ENCODE assay signal across 19 cellular contexts in genomic region chr11:10355257-10355661, GRCh38. TPM values are rescaled to one million over a fixed set of nuclear protein-coding genes. Genes with fewer than 3 reads are reported as not detected.
DNase-seq lines count a peak whose midpoint lies in the region; ATAC-seq and TF ChIP-seq lines count a peak whose summit lies in the region.
"Had no signal": no experiment of that assay in that cellular context is flagged by ENCODE, and none has a peak within 500 bp of the region (broad histone marks: within the 10 kb centered on the region; RNA-seq: fewer than 3 reads in every experiment).

No MANE protein-coding gene starts in this region.

- H3K4me3 ChIP-seq in BJ (ENCODE audit: low read depth, low read length) (no peak overlapping the region), osteoblast (ENCODE audit: insufficient read depth, low read length) (no peak overlapping the region), sigmoid colon (no peak overlapping the region)
- H3K4me3 ChIP-seq: adrenal gland, left lung had no signal

- no peak for TF ChIP-seq EP300 in sigmoid colon (IDR thresholded peaks at IDR 0.05)

- no peaks in the 10 kb centered on the region for H4K20me1 ChIP-seq in osteoblast (ENCODE audit: insufficient read depth, low read length)

- no peaks in the 10 kb centered on the region for H3K9me3 ChIP-seq in osteoblast (ENCODE audit: low read depth, low read length)
- H3K9me3 ChIP-seq in sigmoid colon: no peaks in the 10 kb centered on the region
- H3K9me3 ChIP-seq: adrenal gland, left lung had no signal

- peaks cover 19% of the 10 kb centered on the region for H3K4me1 ChIP-seq in osteoblast (ENCODE audit: insufficient read depth, low read length)
- H3K4me1 ChIP-seq in sigmoid colon: peaks cover 0 to 15% (median 1%) of the 10 kb centered on the region in 4 donors

- H3K27ac ChIP-seq in epithelial cell of prostate: peak overlapping the region; percentile 6
- H3K27ac ChIP-seq in osteoblast (ENCODE audit: low read depth, low read length): no peak overlapping the region
- peak overlapping the region in 1 of 4 donors; percentile 9 for H3K27ac ChIP-seq in sigmoid colon
- H3K27ac ChIP-seq: adrenal gland, left lung, VCaP had no signal

- 26 to 33% methylated on average over 2 of the region's 2 CpGs for WGBS in sigmoid colon, 2 donors

- ATAC-seq in HG02885 (IDR thresholded peaks at IDR 0.05; ENCODE audit: poor library complexity, unreplicated experiment): no peak
- ATAC-seq in GM19467 (IDR thresholded peaks at IDR 0.05; ENCODE audit: unreplicated experiment): no peak
- ATAC-seq: activated CD8-positive, alpha-beta T cell treated with anti-CD3 and anti-CD28 coated beads, Interleukin-2, amount 10 ng/mL, durations not matched to agents 7 days and 5 days; left lung; PC-3; stimulated activated naive CD8-positive, alpha-beta T cell treated with anti-CD3 and anti-CD28 coated beads, Interleukin-15, amount 100 ng/mL, for 72 hours had no signal

- H3K27me3 ChIP-seq in BJ (ENCODE audit: control insufficient read depth, insufficient read depth, low read length) (no peaks in the 10 kb centered on the region), osteoblast (ENCODE audit: insufficient read depth, low read length) (no peaks in the 10 kb centered on the region), sigmoid colon (no peaks in the 10 kb centered on the region)
- H3K27me3 ChIP-seq: adrenal gland, left lung had no signal

- no peak overlapping the region for H2AFZ ChIP-seq in osteoblast (ENCODE audit: low read length)

- no peak overlapping the region for H3K4me2 ChIP-seq in osteoblast (ENCODE audit: insufficient read depth, low read length)

- POLR2A ChIA-PET in BJ (lab: Charles Lee): interaction anchor here (1.0 kb wide), 1 partner anchor 12 kb away, joined by 5 read pairs; no protein-coding TSS in a partner anchor

- H3K79me2 ChIP-seq in osteoblast (ENCODE audit: insufficient read depth, low read length): no peaks in the 10 kb centered on the region

- no peaks in the 10 kb centered on the region for H3K36me3 ChIP-seq in BJ (ENCODE audit: control insufficient read depth, insufficient read depth, low read length)
- no peaks in the 10 kb centered on the region for H3K36me3 ChIP-seq in osteoblast (ENCODE audit: insufficient read depth, low read length)
- H3K36me3 ChIP-seq in sigmoid colon: no peaks in the 10 kb centered on the region
- H3K36me3 ChIP-seq: adrenal gland, left lung had no signal

- CTCF ChIA-PET in BJ (lab: Yijun Ruan, JAX): interaction anchor here (7.2 kb wide), 1 partner anchor 11 kb away, joined by 39 read pairs; no protein-coding TSS in a partner anchor

- DNase-seq in BJ (ENCODE audit: low read depth) (peak; percentile 86), LHCN-M2 (ENCODE audit: low read depth) (peak; percentile 58), epithelial cell of prostate (ENCODE audit: low read depth, low spot score) (no peak), left kidney (ENCODE audit: low read depth, low spot score) (peak; percentile 49), osteoblast (ENCODE audit: insufficient read length, low spot score, missing footprints) (no peak), sigmoid colon (no peak)
- DNase-seq: activated CD8-positive, alpha-beta T cell treated with anti-CD3 and anti-CD28 coated beads, Interleukin-2, amount 10 ng/mL, durations not matched to agents 7 days and 5 days; adrenal gland; AML-193; hippocampal formation; left lung; NCI-H187 treated with DMSO at 0.1 percent for 48 hours; NCI-H526; PC-3; stimulated activated naive CD8-positive, alpha-beta T cell treated with anti-CD3 and anti-CD28 coated beads, Interleukin-15, amount 100 ng/mL, for 72 hours; SW 1271 had no signal

- no peak for TF ChIP-seq POLR2A in sigmoid colon (IDR thresholded peaks at IDR 0.05)

- intact Hi-C loops in sigmoid colon (cut with DNase I): no loop called here

- TF ChIP-seq CTCF in BJ (IDR thresholded peaks at IDR 0.05; ENCODE audit: insufficient read depth, low read depth, low read length) (no peak), osteoblast (IDR thresholded peaks at IDR 0.05; ENCODE audit: extremely low read depth, low read depth, low read length) (no peak), sigmoid colon (IDR thresholded peaks at IDR 0.05) (no peak)

RNA-seq across cellular contexts. Expression of gene ADM, which starts 50.4 kb away (rescaled TPM):
- polyA plus RNA-seq in BJ (2011; rRNA removed): 453 and 569 TPM in 2 replicates
- 194 and 357 TPM in 2 replicates for polyA minus RNA-seq in BJ (2011; rRNA and poly(A)+ RNA removed)
- total RNA-seq in LHCN-M2 (2014; rRNA removed): 160 and 164 TPM in 2 replicates
- polyA plus RNA-seq in LHCN-M2 (2012): 146 TPM
- total RNA-seq in osteoblast: 240 and 250 TPM in 2 replicates
- 10 to 100 TPM; 45.2 to 84.1 (median 59.5) TPM for total RNA-seq in sigmoid colon
- 10 to 100 TPM; 24.0 to 92.5 (median 75.9) TPM for polyA plus RNA-seq in sigmoid colon

Comparison
In these comparisons a context has a peak if more than half of its experiments do, and no peak if none do; other contexts are left out.
1. DNase-seq: peak in BJ (single experiment), LHCN-M2 (single experiment) and left kidney (single experiment); none in epithelial cell of prostate (single experiment), osteoblast (single experiment) and sigmoid colon (single experiment).